Comparison of ENCODE assay signal across 8 cellular contexts in genomic region chr1:151443846-151444790, GRCh38. TPM values are rescaled to one million over a fixed set of nuclear protein-coding genes. Genes with fewer than 3 reads are reported as not detected.
A peak's percentile ranks its signal among the peaks of the same experiment; 100 is the strongest.
DNase-seq lines count a peak whose midpoint lies in the region; ATAC-seq and TF ChIP-seq lines count a peak whose summit lies in the region.

No MANE protein-coding gene starts in this region.

- no peak overlapping the region for H3K23ac ChIP-seq in mesendoderm (ENCODE audit: low read length)

- H3K4me1 Mint-ChIP-seq in stimulated activated effector memory CD8-positive, alpha-beta T cell treated with anti-CD3 and anti-CD28 coated beads, Interleukin-12 subunit alpha, Interleukin-12 subunit beta, amount 100 ng/mL, for 72 hours, result peaks cover 25% of the 10 kb centered on the region

- H3K9me3 Mint-ChIP-seq in stimulated activated effector memory CD8-positive, alpha-beta T cell treated with anti-CD3 and anti-CD28 coated beads, Interleukin-12 subunit alpha, Interleukin-12 subunit beta, amount 100 ng/mL, for 72 hours, result no peaks in the 10 kb centered on the region

- H3K4me2 ChIP-seq in mesendoderm (ENCODE audit: low read length), result no peak overlapping the region

- H3K36me3 ChIP-seq in effector memory CD4-positive, alpha-beta T cell (ENCODE audit: control insufficient read depth, insufficient read depth, low read length), result peaks cover 13% of the 10 kb centered on the region
- peaks cover 2% of the 10 kb centered on the region for H3K36me3 ChIP-seq in mesendoderm (ENCODE audit: control insufficient read depth, insufficient read depth, low read length)

- no peak overlapping the region for H3K4me3 Mint-ChIP-seq in stimulated activated effector memory CD8-positive, alpha-beta T cell treated with anti-CD3 and anti-CD28 coated beads, Interleukin-12 subunit alpha, Interleukin-12 subunit beta, amount 100 ng/mL, for 72 hours

- peaks cover 45% of the 10 kb centered on the region for H3K36me3 Mint-ChIP-seq in stimulated activated effector memory CD8-positive, alpha-beta T cell treated with anti-CD3 and anti-CD28 coated beads, Interleukin-12 subunit alpha, Interleukin-12 subunit beta, amount 100 ng/mL, for 72 hours

- H3K56ac ChIP-seq in mesendoderm (ENCODE audit: low read length), result no peak overlapping the region

- ATAC-seq in stimulated activated effector memory CD8-positive, alpha-beta T cell treated with anti-CD3 and anti-CD28 coated beads, Interleukin-12 subunit alpha, Interleukin-12 subunit beta, amount 100 ng/mL, for 72 hours, result peak; percentile 99
- no peak for ATAC-seq in HG02763 (IDR thresholded peaks at IDR 0.05; ENCODE audit: unreplicated experiment)

- H3K27ac ChIP-seq in effector memory CD4-positive, alpha-beta T cell (ENCODE audit: insufficient read depth, low read length, poor library complexity, severe bottlenecking), result no peak overlapping the region
- H3K27ac ChIP-seq in mesendoderm (ENCODE audit: low read depth, low read length), result no peak overlapping the region

- DNase-seq in GM10248 (ENCODE audit: extremely low spot score), result peak; percentile 76
- peak; percentile 86 for DNase-seq in HPDE6-E6E7 (ENCODE audit: extremely low spot score)
- peak; percentile 64 for DNase-seq in NCI-H774 (lab: John Stamatoyannopoulos, UW)
- DNase-seq in activated CD4-positive, alpha-beta T cell treated with anti-CD3 and anti-CD28 coated beads, Interleukin-2, amount 50 U/mL, for 24 hours (ENCODE audit: low read depth in 1 of 2, low spot score in 1 of 2), result peak; percentile 3 to 61
- peak; percentile 28 to 51 (median 33) for DNase-seq in effector memory CD4-positive, alpha-beta T cell
- peak; percentile 86 for DNase-seq in mesendoderm
- DNase-seq in stimulated activated effector memory CD8-positive, alpha-beta T cell treated with anti-CD3 and anti-CD28 coated beads, Interleukin-12 subunit alpha, Interleukin-12 subunit beta, amount 100 ng/mL, for 72 hours (ENCODE audit: low spot score in 2 of 2), result peak; percentile 44 to 76

- H3K18ac ChIP-seq in mesendoderm (ENCODE audit: low read length), result no peak overlapping the region

- no peak overlapping the region for H3K4ac ChIP-seq in mesendoderm (ENCODE audit: low read depth, low read length)

- H3K27me3 ChIP-seq in effector memory CD4-positive, alpha-beta T cell (replicated peaks; ENCODE audit: control insufficient read depth, insufficient read depth, low read length, poor library complexity, severe bottlenecking), result no peaks in the 10 kb centered on the region
- no peaks in the 10 kb centered on the region for H3K27me3 ChIP-seq in mesendoderm (ENCODE audit: insufficient read depth, low read length, poor library complexity)

- TF ChIP-seq CTCF in GM10248 (IDR thresholded peaks at IDR 0.05; ENCODE audit: control extremely low read depth, extremely low read depth, low read depth, missing control alignments), result peak; percentile 60

- H3K4me1 ChIP-seq in effector memory CD4-positive, alpha-beta T cell (ENCODE audit: control insufficient read depth, insufficient read depth, low read length, poor library complexity, severe bottlenecking), result no peaks in the 10 kb centered on the region
- no peaks in the 10 kb centered on the region for H3K4me1 ChIP-seq in mesendoderm (ENCODE audit: control insufficient read depth, low read depth, low read length)

- H3K79me2 ChIP-seq in mesendoderm (ENCODE audit: control insufficient read depth, insufficient read depth, low read length), result peaks cover 58% of the 10 kb centered on the region

- H3K9ac ChIP-seq in mesendoderm (ENCODE audit: low read length), result no peak overlapping the region

- H2BK15ac ChIP-seq in mesendoderm (replicated peaks; ENCODE audit: low read depth), result no peak overlapping the region

- H2BK5ac ChIP-seq in mesendoderm (ENCODE audit: low read length), result no peak overlapping the region

- H3K9me3 ChIP-seq in effector memory CD4-positive, alpha-beta T cell (ENCODE audit: control insufficient read depth, low read length), result no peaks in the 10 kb centered on the region

- POLR2A ChIA-PET in GM10248 (lab: Yijun Ruan, JAX), result interaction anchor here (0.5 to 0.6 kb wide), 2 partner anchors 127 to 1558 kb away, joined by 3 to 6 read pairs; no protein-coding TSS in a partner anchor

- H3K4me3 ChIP-seq in effector memory CD4-positive, alpha-beta T cell (ENCODE audit: insufficient read depth, low read depth, low read length, poor library complexity, severe bottlenecking), result no peak overlapping the region
- no peak overlapping the region for H3K4me3 ChIP-seq in mesendoderm (ENCODE audit: low read length)

- peaks cover 9% of the 10 kb centered on the region for H3K79me1 ChIP-seq in mesendoderm (ENCODE audit: low read length)

- H3K27ac Mint-ChIP-seq in stimulated activated effector memory CD8-positive, alpha-beta T cell treated with anti-CD3 and anti-CD28 coated beads, Interleukin-12 subunit alpha, Interleukin-12 subunit beta, amount 100 ng/mL, for 72 hours, result peak overlapping the region; percentile 70

- H4K8ac ChIP-seq in mesendoderm (ENCODE audit: low read depth, low read length), result no peak overlapping the region

- no peak overlapping the region for H4K5ac ChIP-seq in mesendoderm (ENCODE audit: low read length)

- no peak overlapping the region for H2AK5ac ChIP-seq in mesendoderm (ENCODE audit: low read length)

- WGBS in mesendoderm (ENCODE audit: extremely low coverage, insufficient coverage, low lambda C conversion rate), result no CpG with 5 or more reads among the region's 4 CpGs

- CTCF ChIA-PET in GM10248 (lab: Yijun Ruan, JAX), result interaction anchor here (0.6 to 2.3 kb wide), 20 partner anchors 10 to 392 kb away, joined by 3 to 15 read pairs (median 4); no protein-coding TSS in a partner anchor

- H2BK120ac ChIP-seq in mesendoderm (ENCODE audit: low read depth, low read length), result no peak overlapping the region

RNA-seq across cellular contexts. Expression of gene POGZ, which starts 15.2 kb away (rescaled TPM):
- polyA plus RNA-seq in mesendoderm (2013, experiment 1 of 2), result 43.2 TPM
- 38.6 TPM for polyA plus RNA-seq in mesendoderm (2013, experiment 2 of 2)

RNA-seq across cellular contexts. Expression of gene PSMB4, which starts 44.7 kb away (rescaled TPM):
- polyA plus RNA-seq in mesendoderm (2013, experiment 1 of 2), result 511 TPM
- polyA plus RNA-seq in mesendoderm (2013, experiment 2 of 2), result 518 TPM

Comparison
In these comparisons a context has a peak if more than half of its experiments do, and no peak if none do; other contexts are left out.
1. DNase-seq: peak in every context shown above with its lines; median percentile 86 in HPDE6-E6E7; 86 in mesendoderm; 76 in GM10248; 64 in NCI-H774; 60 in stimulated activated effector memory CD8-positive, alpha-beta T cell treated with anti-CD3 and anti-CD28 coated beads, Interleukin-12 subunit alpha, Interleukin-12 subunit beta, amount 100 ng/mL, for 72 hours; 33 in effector memory CD4-positive, alpha-beta T cell; 32 in activated CD4-positive, alpha-beta T cell treated with anti-CD3 and anti-CD28 coated beads, Interleukin-2, amount 50 U/mL, for 24 hours.